Comparison of ENCODE assay signal across 9 cellular contexts in genomic region chr1:212030936-212031528, GRCh38. TPM values are rescaled to one million over a fixed set of nuclear protein-coding genes. Genes with fewer than 3 reads are reported as not detected.
A peak's percentile ranks its signal among the peaks of the same experiment; 100 is the strongest.
DNase-seq lines count a peak whose midpoint lies in the region; ATAC-seq, FAIRE-seq and TF ChIP-seq lines count a peak whose summit lies in the region.
"Had no signal": no experiment of that assay in that cellular context is flagged by ENCODE, and none has a peak within 500 bp of the region (broad histone marks: within the 10 kb centered on the region; RNA-seq: fewer than 3 reads in every experiment).

No MANE protein-coding gene starts in this region.

- no peak for TF ChIP-seq POLR2A in breast epithelium (IDR thresholded peaks at IDR 0.05)

- peaks cover 18% of the 10 kb centered on the region for H3K36me3 Mint-ChIP-seq in MCF 10A (ENCODE audit: insufficient read depth, unreplicated experiment)
- H3K36me3 Mint-ChIP-seq in T-helper 17 cell (ENCODE audit: low read depth) = peaks cover 5% of the 10 kb centered on the region

- H3K4me1 ChIP-seq in breast epithelium = peaks cover 0 to 2% of the 10 kb centered on the region in 2 donors

- H3K4me1 Mint-ChIP-seq in MCF 10A (ENCODE audit: insufficient read depth, unreplicated experiment) (peaks cover 70% of the 10 kb centered on the region), T-helper 17 cell (peaks cover 50% of the 10 kb centered on the region)

- H3K4me3 Mint-ChIP-seq in MCF 10A (ENCODE audit: unreplicated experiment) (peak overlapping the region; percentile 43), T-helper 17 cell (no peak overlapping the region)

- peak; percentile 99 for DNase-seq in MCF 10A (ENCODE audit: unreplicated experiment)
- DNase-seq in breast epithelium (ENCODE audit: low spot score in 2 of 2) = no peak
- peak; percentile 68 for DNase-seq in RCC 7860 (ENCODE audit: low spot score)
- DNase-seq in stromal cell of bone marrow (ENCODE audit: low read depth) = peak; percentile 92
- DNase-seq in T-helper 17 cell = no peak
- no peak for DNase-seq in NCI-H774 (lab: John Stamatoyannopoulos, UW)
- DNase-seq: cerebellar nuclear complex had no signal

- no peaks in the 10 kb centered on the region for H3K9me3 Mint-ChIP-seq in MCF 10A (ENCODE audit: unreplicated experiment)

- no peak for TF ChIP-seq CTCF in MCF 10A (IDR thresholded peaks at IDR 0.05; ENCODE audit: unreplicated experiment)
- no peak for TF ChIP-seq CTCF in breast epithelium (IDR thresholded peaks at IDR 0.05)

- H3K27ac ChIP-seq in breast epithelium = no peak overlapping the region

- peak; percentile 82 for FAIRE-seq in RCC 7860 (lab: Jason Lieb, UNC)

- H3K9me3 ChIP-seq in breast epithelium (no peaks in the 10 kb centered on the region), T-helper 17 cell (ENCODE audit: control insufficient read depth, low read length, poor library complexity, severe bottlenecking) (no peaks in the 10 kb centered on the region)

- intact Hi-C loops in MCF 10A (cut with micrococcal nuclease) (loop anchor here (1.0 to 10.0 kb wide), 2 partner anchors 351 to 574 kb away; partner anchors contain the start of gene ATF3), breast epithelium (cut with DNase I; ENCODE audit: low total_unique reads) (no loop called here)

- no peaks in the 10 kb centered on the region for H3K36me3 ChIP-seq in breast epithelium

- no peak overlapping the region for H3K4me3 ChIP-seq in breast epithelium

- CTCF ChIA-PET in MCF 10A (lab: Yijun Ruan, JAX) = interaction anchor here (0.5 to 13.7 kb wide), 13 partner anchors 9 to 446 kb away, joined by 3 to 332 read pairs (median 5); partner anchors contain the start of gene NEK2

- H3K27me3 Mint-ChIP-seq in MCF 10A (ENCODE audit: insufficient read depth, unreplicated experiment) (no peaks in the 10 kb centered on the region), T-helper 17 cell (no peaks in the 10 kb centered on the region)

- H3K27me3 ChIP-seq in breast epithelium = no peaks in the 10 kb centered on the region

- TSS peak; percentile 50 for BruUV-seq in MCF 10A (replicated peaks; lab: Mats Ljungman, UMichigan)

- POLR2A ChIA-PET in MCF 10A (lab: Yijun Ruan, JAX) = interaction anchor here (0.7 to 24.7 kb wide), 14 partner anchors 2 to 771 kb away, joined by 3 to 385 read pairs (median 3); partner anchors contain the start of genes ATF3, DTL, INTS7 and PPP2R5A

- H3K27ac Mint-ChIP-seq in MCF 10A (ENCODE audit: low read depth, unreplicated experiment) (peak overlapping the region; percentile 89), T-helper 17 cell (no peak overlapping the region)

- ATAC-seq in esophagus mucosa (peak; percentile 36), T-helper 17 cell (no peak), GM18907 (IDR thresholded peaks at IDR 0.05; ENCODE audit: unreplicated experiment) (no peak)

RNA-seq across cellular contexts. Expression of gene INTS7, which starts 4.3 kb away (rescaled TPM):
- total RNA-seq in MCF 10A (2022) = 50.0 and 62.3 TPM in 2 replicates
- 10 to 100 TPM in 2 of 3 donors, 1 to 10 TPM in 1; 6.6 to 16.7 (median 10.8) TPM for total RNA-seq in breast epithelium
- 16.8 TPM for total RNA-seq in esophagus mucosa
- 1 to 10 TPM; 9.2 to 9.5 TPM for total RNA-seq in T-helper 17 cell

RNA-seq across cellular contexts. Expression of gene DTL, which starts 4.5 kb away (rescaled TPM):
- total RNA-seq in MCF 10A (2022) (20.2 and 34.4 TPM in 2 replicates), breast epithelium (under 1 TPM; 0.29 to 0.80 (median 0.66) TPM), esophagus mucosa (6.7 TPM), T-helper 17 cell (1 to 10 TPM in 1 of 2 donors, under 1 TPM in 1; 0.72 to 1.7 TPM)

Comparison
In these comparisons a context has a peak if more than half of its experiments do, and no peak if none do; other contexts are left out.
1. DNase-seq: peak in MCF 10A (single experiment), RCC 7860 (single experiment) and stromal cell of bone marrow (single experiment); none in breast epithelium (0 of 2), T-helper 17 cell (0 of 3) and NCI-H774 (single experiment).